30 cellular contexts compared by ENCODE assay signal in the genomic region with DNA sequence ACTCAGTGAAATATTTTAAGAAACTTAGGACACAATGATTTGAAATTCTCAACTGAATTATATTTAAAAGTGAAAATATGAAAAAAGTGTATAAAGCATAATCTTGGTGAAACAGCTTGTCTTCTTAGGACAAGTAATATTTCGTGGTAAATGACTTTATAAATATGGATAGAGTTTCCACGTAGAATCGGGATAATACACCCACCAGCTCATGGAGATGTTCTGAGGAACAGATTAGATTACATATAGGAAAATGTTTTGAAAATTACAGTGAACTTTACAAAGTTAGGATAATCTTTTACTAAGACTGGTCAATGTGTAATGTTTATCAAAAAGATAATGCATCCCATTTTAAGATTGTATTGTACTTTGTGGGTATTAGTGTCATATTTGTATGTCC. TPM values are rescaled to one million over a fixed set of nuclear protein-coding genes. Genes with fewer than 3 reads are reported as not detected.
"Had no signal": no experiment of that assay in that cellular context is flagged by ENCODE, and none has a peak within 500 bp of the region (broad histone marks: within the 10 kb centered on the region; RNA-seq: fewer than 3 reads in every experiment).

No MANE protein-coding gene starts in this region.

- H3K4me1 ChIP-seq: ascending aorta, body of pancreas had no signal

- H3K9me3 Mint-ChIP-seq: activated CD4-positive, alpha-beta T cell treated with anti-CD3 and anti-CD28 coated beads, Interleukin-2, amount 10 ng/mL, durations not matched to agents 24 days and 14 days; activated T-cell treated with anti-CD3 and anti-CD28 coated beads, Interleukin-2, amount 50 U/mL, for 24 hours had no signal

- DNase-seq: activated CD4-positive, alpha-beta T cell treated with anti-CD3 and anti-CD28 coated beads, Interleukin-2, amount 10 ng/mL, durations not matched to agents 24 days and 14 days; activated CD4-positive, alpha-beta T cell treated with anti-CD3 and anti-CD28 coated beads, Interleukin-2, amount 50 U/mL, for 48 hours; activated CD4-positive, CD25-positive, alpha-beta regulatory T cell treated with anti-CD3 and anti-CD28 coated beads, Interleukin-2, amount 50 U/mL, for 72 hours; activated CD8-positive, alpha-beta memory T cell treated with anti-CD3 and anti-CD28 coated beads, Interleukin-2, amount 10 ng/mL, durations not matched to agents 7 days and 5 days; activated effector memory CD4-positive, alpha-beta T cell treated with anti-CD3 and anti-CD28 coated beads, Interleukin-2, amount 50 U/mL, for 16 hours; activated naive CD4-positive, alpha-beta T cell treated with Interleukin-2 at 50 U/mL for 16 hours; activated naive CD8-positive, alpha-beta T cell treated with anti-CD3 and anti-CD28 coated beads, Interleukin-2, amount 50 U/mL, for 24 hours; activated T-cell treated with anti-CD3 and anti-CD28 coated beads, Interleukin-2, amount 50 U/mL, for 24 hours; amniotic stem cell; body of pancreas; KG1; NCI-H1105 treated with DMSO at 0.1 percent for 48 hours; NCI-H1436 treated with DMSO at 0.1 percent for 48 hours; NCI-H187; NCI-H2081; NCI-H2227 treated with DMSO at 0.1 percent for 48 hours; NCI-H446 treated with DMSO at 0.1 percent for 48 hours; NCI-H526; NCI-H774; Right ventricle myocardium superior; RPMI8226; SK-N-SH had no signal

- H3K27me3 Mint-ChIP-seq: activated CD4-positive, alpha-beta T cell treated with anti-CD3 and anti-CD28 coated beads, Interleukin-2, amount 10 ng/mL, durations not matched to agents 24 days and 14 days; activated CD8-positive, alpha-beta memory T cell treated with anti-CD3 and anti-CD28 coated beads, Interleukin-2, amount 10 ng/mL, durations not matched to agents 7 days and 5 days; activated naive CD8-positive, alpha-beta T cell treated with anti-CD3 and anti-CD28 coated beads, Interleukin-2, amount 50 U/mL, for 24 hours; activated T-cell treated with anti-CD3 and anti-CD28 coated beads, Interleukin-2, amount 50 U/mL, for 24 hours; IgD-negative memory B cell had no signal

- H3K9me2 ChIP-seq: SK-N-SH had no signal

- H3K4me3 ChIP-seq: ascending aorta, body of pancreas, SJCRH30 had no signal

- H3K9me3 ChIP-seq: ascending aorta, body of pancreas, SK-N-SH had no signal

- H3K4me1 Mint-ChIP-seq: activated CD4-positive, alpha-beta T cell treated with anti-CD3 and anti-CD28 coated beads, Interleukin-2, amount 10 ng/mL, durations not matched to agents 24 days and 14 days; activated CD8-positive, alpha-beta memory T cell treated with anti-CD3 and anti-CD28 coated beads, Interleukin-2, amount 10 ng/mL, durations not matched to agents 7 days and 5 days; activated naive CD8-positive, alpha-beta T cell treated with anti-CD3 and anti-CD28 coated beads, Interleukin-2, amount 50 U/mL, for 24 hours; IgD-negative memory B cell had no signal

- H3K27ac Mint-ChIP-seq: activated CD4-positive, alpha-beta T cell treated with anti-CD3 and anti-CD28 coated beads, Interleukin-2, amount 10 ng/mL, durations not matched to agents 24 days and 14 days; activated CD8-positive, alpha-beta memory T cell treated with anti-CD3 and anti-CD28 coated beads, Interleukin-2, amount 10 ng/mL, durations not matched to agents 7 days and 5 days; activated naive CD4-positive, alpha-beta T cell treated with anti-CD3 and anti-CD28 coated beads, Interleukin-2, amount 50 U/mL, for 72 hours; activated naive CD8-positive, alpha-beta T cell treated with anti-CD3 and anti-CD28 coated beads, Interleukin-2, amount 50 U/mL, for 24 hours; activated T-cell treated with anti-CD3 and anti-CD28 coated beads, Interleukin-2, amount 50 U/mL, for 24 hours; IgD-negative memory B cell had no signal

- H3K4me3 Mint-ChIP-seq: activated CD4-positive, alpha-beta T cell treated with anti-CD3 and anti-CD28 coated beads, Interleukin-2, amount 10 ng/mL, durations not matched to agents 24 days and 14 days; activated CD8-positive, alpha-beta memory T cell treated with anti-CD3 and anti-CD28 coated beads, Interleukin-2, amount 10 ng/mL, durations not matched to agents 7 days and 5 days; activated naive CD8-positive, alpha-beta T cell treated with anti-CD3 and anti-CD28 coated beads, Interleukin-2, amount 50 U/mL, for 24 hours; activated T-cell treated with anti-CD3 and anti-CD28 coated beads, Interleukin-2, amount 50 U/mL, for 24 hours; IgD-negative memory B cell had no signal

- H3K4me2 ChIP-seq: SK-N-SH had no signal

- H3K27me3 ChIP-seq: ascending aorta, body of pancreas, SJCRH30 had no signal

- H3K36me3 ChIP-seq: ascending aorta, SJCRH30 had no signal

- ATAC-seq: activated CD8-positive, alpha-beta memory T cell treated with anti-CD3 and anti-CD28 coated beads, Interleukin-2, amount 10 ng/mL, durations not matched to agents 7 days and 5 days; activated naive CD4-positive, alpha-beta T cell treated with anti-CD3 and anti-CD28 coated beads, Interleukin-2, amount 50 U/mL, for 72 hours; activated naive CD8-positive, alpha-beta T cell treated with anti-CD3 and anti-CD28 coated beads, Interleukin-2, amount 50 U/mL, for 24 hours; body of pancreas; Panc1 had no signal

- H3K27ac ChIP-seq: ascending aorta, body of pancreas, SJCRH30 had no signal

- H3K9ac ChIP-seq: SK-N-SH had no signal

RNA-seq across cellular contexts. Expression of a gene that starts 25.6 kb away (rescaled TPM):
- total RNA-seq: activated CD4-positive, alpha-beta T cell treated with anti-CD3 and anti-CD28 coated beads, Interleukin-2, amount 10 ng/mL, durations not matched to agents 24 days and 14 days; activated CD8-positive, alpha-beta memory T cell treated with anti-CD3 and anti-CD28 coated beads, Interleukin-2, amount 10 ng/mL, durations not matched to agents 7 days and 5 days; activated naive CD4-positive, alpha-beta T cell treated with anti-CD3 and anti-CD28 coated beads, Interleukin-2, amount 50 U/mL, for 72 hours; ascending aorta; body of pancreas; bronchial epithelial cell; OCI-LY7; Right ventricle myocardium superior; SJCRH30; T-helper 1 cell treated with Interleukin-12 subunit alpha and Interleukin-12 subunit beta and Interleukin-4 antibody, amounts not matched to agents 30 ng/mL and 1 ng/mL, for 36 hours had no signal
- polyA plus RNA-seq: IgD-negative memory B cell, SK-N-SH had no signal

RNA-seq across cellular contexts. Expression of a gene that starts 34.9 kb away (rescaled TPM):
- total RNA-seq: activated CD4-positive, alpha-beta T cell treated with anti-CD3 and anti-CD28 coated beads, Interleukin-2, amount 10 ng/mL, durations not matched to agents 24 days and 14 days; activated CD8-positive, alpha-beta memory T cell treated with anti-CD3 and anti-CD28 coated beads, Interleukin-2, amount 10 ng/mL, durations not matched to agents 7 days and 5 days; activated naive CD4-positive, alpha-beta T cell treated with anti-CD3 and anti-CD28 coated beads, Interleukin-2, amount 50 U/mL, for 72 hours; ascending aorta; body of pancreas; bronchial epithelial cell; OCI-LY7; Right ventricle myocardium superior; SJCRH30; T-helper 1 cell treated with Interleukin-12 subunit alpha and Interleukin-12 subunit beta and Interleukin-4 antibody, amounts not matched to agents 30 ng/mL and 1 ng/mL, for 36 hours had no signal
- polyA plus RNA-seq: IgD-negative memory B cell, SK-N-SH had no signal
